Comparison of ENCODE assay signal across 1 cellular context in the genomic region with DNA sequence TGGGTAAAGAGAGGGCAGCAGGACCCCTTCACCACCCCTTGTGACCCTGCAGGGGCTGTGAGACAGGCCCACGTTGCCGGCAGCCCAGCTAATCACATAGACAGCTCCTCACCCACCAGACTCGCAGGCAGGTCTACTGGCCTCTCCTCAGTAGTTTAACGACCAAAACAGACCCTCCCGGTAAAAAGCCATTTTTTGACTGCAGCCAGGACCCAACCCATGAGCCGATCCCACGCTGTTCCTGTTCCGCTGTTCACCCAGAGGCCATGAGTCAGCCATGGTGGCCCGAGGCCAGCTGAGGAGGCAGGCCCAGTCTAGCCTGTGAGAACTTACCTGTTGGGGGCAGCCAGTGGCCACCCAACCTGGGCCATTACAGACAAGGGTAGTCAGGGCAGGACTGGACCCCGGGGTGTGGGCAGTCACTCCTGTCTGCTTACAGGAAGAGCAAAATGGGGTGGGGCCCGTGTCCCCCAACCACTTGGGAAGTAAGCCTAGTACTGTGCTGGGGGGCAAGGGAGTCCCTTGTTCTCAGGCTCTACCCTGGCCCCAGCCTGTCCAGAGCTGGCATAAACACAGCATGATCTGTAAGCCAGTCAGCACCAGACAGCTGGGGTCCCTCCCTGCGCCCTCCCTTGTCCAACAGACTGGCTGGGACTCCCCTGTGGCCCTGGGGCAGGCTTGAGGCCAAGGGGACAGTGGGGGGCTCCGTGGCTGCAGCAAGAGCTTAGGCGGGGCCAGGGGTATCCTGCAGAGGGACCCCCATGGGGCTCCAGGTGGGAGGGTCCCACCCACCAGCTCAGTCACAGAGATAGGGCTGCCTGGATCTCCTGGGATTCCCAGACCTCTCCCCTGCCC.
TF ChIP-seq lines count a peak whose summit lies in the region.

No MANE protein-coding gene starts in this region.

TF ChIP-seq in K562, 482 proteins besides CTCF, POLR2A, EP300 and RAD21 (continued from another document):
- TF ChIP-seq TAF9B (IDR thresholded peaks at IDR 0.05; ENCODE audit: partially characterized antibody), result no peak
- TF ChIP-seq SNRNP70 (optimal IDR thresholded peaks at IDR 0.05; ENCODE audit: low read depth, low read length), result no peak
- no peak for TF ChIP-seq BACH1 (tag; IDR thresholded peaks at IDR 0.05)
- TF ChIP-seq, protein P1, sequence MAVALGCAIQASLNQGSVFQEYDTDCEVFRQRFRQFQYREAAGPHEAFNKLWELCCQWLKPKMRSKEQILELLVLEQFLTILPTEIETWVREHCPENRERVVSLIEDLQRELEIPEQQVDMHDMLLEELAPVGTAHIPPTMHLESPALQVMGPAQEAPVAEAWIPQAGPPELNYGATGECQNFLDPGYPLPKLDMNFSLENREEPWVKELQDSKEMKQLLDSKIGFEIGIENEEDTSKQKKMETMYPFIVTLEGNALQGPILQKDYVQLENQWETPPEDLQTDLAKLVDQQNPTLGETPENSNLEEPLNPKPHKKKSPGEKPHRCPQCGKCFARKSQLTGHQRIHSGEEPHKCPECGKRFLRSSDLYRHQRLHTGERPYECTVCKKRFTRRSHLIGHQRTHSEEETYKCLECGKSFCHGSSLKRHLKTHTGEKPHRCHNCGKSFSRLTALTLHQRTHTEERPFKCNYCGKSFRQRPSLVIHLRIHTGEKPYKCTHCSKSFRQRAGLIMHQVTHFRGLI (CRISPR knock-in tag; IDR thresholded peaks at IDR 0.05), result no peak
- TF ChIP-seq ZFX (CRISPR knock-in tag; IDR thresholded peaks at IDR 0.05), result peak; percentile 63
- TF ChIP-seq NR2C2 (CRISPR knock-in tag; IDR thresholded peaks at IDR 0.05), result no peak
- 0 out of 2 replicates have a peak, but pooled peaks have one; percentile 32 for TF ChIP-seq NR2C2 (tag; IDR thresholded peaks at IDR 0.05)
- TF ChIP-seq GATAD2A (IDR thresholded peaks at IDR 0.05), result no peak
- TF ChIP-seq SMAD4 (CRISPR knock-in tag; conservative IDR thresholded peaks at IDR 0.05), result no peak; the same call in 1 of the 2 replicates
- no peak for TF ChIP-seq SRSF7 (optimal IDR thresholded peaks at IDR 0.05; ENCODE audit: low read depth, low read length)
- no peak for TF ChIP-seq ZNF780A (CRISPR knock-in tag; IDR thresholded peaks at IDR 0.05)
- no peak for TF ChIP-seq MAX (CRISPR knock-in tag; IDR thresholded peaks at IDR 0.05)
- no peak for TF ChIP-seq JUNB (CRISPR knock-in tag; conservative IDR thresholded peaks at IDR 0.05)
- TF ChIP-seq PCBP1 (IDR thresholded peaks at IDR 0.05; ENCODE audit: low read depth, low read length, poor library complexity, severe bottlenecking), result no peak
- no peak for TF ChIP-seq PHF8 (IDR thresholded peaks at IDR 0.05; ENCODE audit: borderline replicate concordance, low read length)
- no peak for TF ChIP-seq CCAR2 (IDR thresholded peaks at IDR 0.05; ENCODE audit: low read depth, low read length)
- TF ChIP-seq FOS (IDR thresholded peaks at IDR 0.05; ENCODE audit: extremely low read depth, insufficient read length), result no peak
- TF ChIP-seq SRF (CRISPR knock-in tag; IDR thresholded peaks at IDR 0.05), result no peak
- no peak for TF ChIP-seq CBX2 (IDR thresholded peaks at IDR 0.05; ENCODE audit: insufficient read depth, low read length, poor library complexity, severe bottlenecking)
- no peak for TF ChIP-seq SIX5 (IDR thresholded peaks at IDR 0.05; ENCODE audit: borderline replicate concordance in 1 of 2, insufficient read depth in 1 of 2, low read depth in 1 of 2, low read length in 2 of 2)
- TF ChIP-seq, protein P2, sequence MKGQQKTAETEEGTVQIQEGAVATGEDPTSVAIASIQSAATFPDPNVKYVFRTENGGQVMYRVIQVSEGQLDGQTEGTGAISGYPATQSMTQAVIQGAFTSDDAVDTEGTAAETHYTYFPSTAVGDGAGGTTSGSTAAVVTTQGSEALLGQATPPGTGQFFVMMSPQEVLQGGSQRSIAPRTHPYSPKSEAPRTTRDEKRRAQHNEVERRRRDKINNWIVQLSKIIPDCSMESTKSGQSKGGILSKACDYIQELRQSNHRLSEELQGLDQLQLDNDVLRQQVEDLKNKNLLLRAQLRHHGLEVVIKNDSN (CRISPR knock-in tag; IDR thresholded peaks at IDR 0.05), result 0 out of 2 replicates have a peak, but pooled peaks have one; percentile 8
- no peak for TF ChIP-seq NKRF (IDR thresholded peaks at IDR 0.05; ENCODE audit: borderline replicate concordance)
- no peak for TF ChIP-seq COPS2 (conservative IDR thresholded peaks at IDR 0.05)
- TF ChIP-seq CBX5 (IDR thresholded peaks at IDR 0.05; ENCODE audit: borderline replicate concordance, low read depth), result no peak
- TF ChIP-seq HLTF (IDR thresholded peaks at IDR 0.05), result no peak
- TF ChIP-seq, protein P3, sequence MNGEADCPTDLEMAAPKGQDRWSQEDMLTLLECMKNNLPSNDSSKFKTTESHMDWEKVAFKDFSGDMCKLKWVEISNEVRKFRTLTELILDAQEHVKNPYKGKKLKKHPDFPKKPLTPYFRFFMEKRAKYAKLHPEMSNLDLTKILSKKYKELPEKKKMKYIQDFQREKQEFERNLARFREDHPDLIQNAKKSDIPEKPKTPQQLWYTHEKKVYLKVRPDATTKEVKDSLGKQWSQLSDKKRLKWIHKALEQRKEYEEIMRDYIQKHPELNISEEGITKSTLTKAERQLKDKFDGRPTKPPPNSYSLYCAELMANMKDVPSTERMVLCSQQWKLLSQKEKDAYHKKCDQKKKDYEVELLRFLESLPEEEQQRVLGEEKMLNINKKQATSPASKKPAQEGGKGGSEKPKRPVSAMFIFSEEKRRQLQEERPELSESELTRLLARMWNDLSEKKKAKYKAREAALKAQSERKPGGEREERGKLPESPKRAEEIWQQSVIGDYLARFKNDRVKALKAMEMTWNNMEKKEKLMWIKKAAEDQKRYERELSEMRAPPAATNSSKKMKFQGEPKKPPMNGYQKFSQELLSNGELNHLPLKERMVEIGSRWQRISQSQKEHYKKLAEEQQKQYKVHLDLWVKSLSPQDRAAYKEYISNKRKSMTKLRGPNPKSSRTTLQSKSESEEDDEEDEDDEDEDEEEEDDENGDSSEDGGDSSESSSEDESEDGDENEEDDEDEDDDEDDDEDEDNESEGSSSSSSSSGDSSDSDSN (IDR thresholded peaks at IDR 0.05; ENCODE audit: borderline replicate concordance in 1 of 2, low read depth in 2 of 2, low read length in 2 of 2), result peak in 1 of 2 experiments; percentile 61; a peak in 1 of 4 replicates
- 0 out of 2 replicates have a peak, but pooled peaks have one; percentile 8 for TF ChIP-seq PTRF (tag; IDR thresholded peaks at IDR 0.05)
- TF ChIP-seq SRSF1 (IDR thresholded peaks at IDR 0.05; ENCODE audit: low read depth, low read length), result no peak
- TF ChIP-seq ZNF143 (CRISPR knock-in tag; IDR thresholded peaks at IDR 0.05), result no peak
- TF ChIP-seq, protein P4, sequence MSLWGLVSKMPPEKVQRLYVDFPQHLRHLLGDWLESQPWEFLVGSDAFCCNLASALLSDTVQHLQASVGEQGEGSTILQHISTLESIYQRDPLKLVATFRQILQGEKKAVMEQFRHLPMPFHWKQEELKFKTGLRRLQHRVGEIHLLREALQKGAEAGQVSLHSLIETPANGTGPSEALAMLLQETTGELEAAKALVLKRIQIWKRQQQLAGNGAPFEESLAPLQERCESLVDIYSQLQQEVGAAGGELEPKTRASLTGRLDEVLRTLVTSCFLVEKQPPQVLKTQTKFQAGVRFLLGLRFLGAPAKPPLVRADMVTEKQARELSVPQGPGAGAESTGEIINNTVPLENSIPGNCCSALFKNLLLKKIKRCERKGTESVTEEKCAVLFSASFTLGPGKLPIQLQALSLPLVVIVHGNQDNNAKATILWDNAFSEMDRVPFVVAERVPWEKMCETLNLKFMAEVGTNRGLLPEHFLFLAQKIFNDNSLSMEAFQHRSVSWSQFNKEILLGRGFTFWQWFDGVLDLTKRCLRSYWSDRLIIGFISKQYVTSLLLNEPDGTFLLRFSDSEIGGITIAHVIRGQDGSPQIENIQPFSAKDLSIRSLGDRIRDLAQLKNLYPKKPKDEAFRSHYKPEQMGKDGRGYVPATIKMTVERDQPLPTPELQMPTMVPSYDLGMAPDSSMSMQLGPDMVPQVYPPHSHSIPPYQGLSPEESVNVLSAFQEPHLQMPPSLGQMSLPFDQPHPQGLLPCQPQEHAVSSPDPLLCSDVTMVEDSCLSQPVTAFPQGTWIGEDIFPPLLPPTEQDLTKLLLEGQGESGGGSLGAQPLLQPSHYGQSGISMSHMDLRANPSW (CRISPR knock-in tag; IDR thresholded peaks at IDR 0.05), result no peak
- TF ChIP-seq ZNF584 (CRISPR knock-in tag; IDR thresholded peaks at IDR 0.05; ENCODE audit: low read depth), result no peak
- TF ChIP-seq ZNF696 (CRISPR knock-in tag; conservative IDR thresholded peaks at IDR 0.05), result no peak
